Comparison of ENCODE assay signal across 12 cellular contexts in genomic region chr1:6459850-6460265, GRCh38. TPM values are rescaled to one million over a fixed set of nuclear protein-coding genes. Genes with fewer than 3 reads are reported as not detected.
A peak's percentile ranks its signal among the peaks of the same experiment; 100 is the strongest.
DNase-seq lines count a peak whose midpoint lies in the region; ATAC-seq and TF ChIP-seq lines count a peak whose summit lies in the region.
"Had no signal": no experiment of that assay in that cellular context is flagged by ENCODE, and none has a peak within 500 bp of the region (broad histone marks: within the 10 kb centered on the region; RNA-seq: fewer than 3 reads in every experiment).

No MANE protein-coding gene starts in this region.

- peaks cover 12% of the 10 kb centered on the region for H3K36me3 Mint-ChIP-seq in GM23338 (ENCODE audit: low read depth)

- no peak overlapping the region for H3K27ac ChIP-seq in GM23338 (ENCODE audit: low read depth)
- H3K27ac ChIP-seq: neutrophil had no signal

- H3K9me2 ChIP-seq in GM23338 (ENCODE audit: insufficient read depth), result no peaks in the 10 kb centered on the region

- H3K27ac Mint-ChIP-seq in GM23338, result 0 out of 2 replicates have a peak overlapping the region, but pooled peaks have one; percentile 68

- H2AFZ ChIP-seq in GM23338, result 0 out of 2 replicates have a peak overlapping the region, but pooled peaks have one; percentile 18

- peak overlapping the region; percentile 78 for H3K4me2 ChIP-seq in GM23338

- TF ChIP-seq CTCF in GM23338 (conservative IDR thresholded peaks at IDR 0.05; ENCODE audit: low read depth in 2 of 2), result no peak

- no peaks in the 10 kb centered on the region; the same call in 2 of the 3 replicates for H3K9me3 Mint-ChIP-seq in GM23338

- ATAC-seq in GM23338 (peak; percentile 17), sciatic nerve (peak; percentile 25), HG03025 (IDR thresholded peaks at IDR 0.05; ENCODE audit: low FRiP score, unreplicated experiment) (no peak), GM21786 (IDR thresholded peaks at IDR 0.05; ENCODE audit: unreplicated experiment) (no peak), GM18498 (IDR thresholded peaks at IDR 0.05; ENCODE audit: unreplicated experiment) (no peak)

- no peaks in the 10 kb centered on the region for H4K20me1 ChIP-seq in GM23338 (replicated peaks; ENCODE audit: insufficient read depth)

- intact Hi-C loops in sciatic nerve (cut with DNase I), result no loop called here

- peak overlapping the region; percentile 37 for H3K4me3 ChIP-seq in GM23338

- H3K36me3 ChIP-seq in GM23338 (ENCODE audit: insufficient read depth), result no peaks in the 10 kb centered on the region
- H3K36me3 ChIP-seq: neutrophil had no signal

- peaks cover 22% of the 10 kb centered on the region for H3K27me3 Mint-ChIP-seq in GM23338 (ENCODE audit: insufficient read depth, low read depth, poor library complexity)

- DNase-seq in GM23338 (ENCODE audit: low spot score), result no peak
- DNase-seq in UCSD-AML1 (lab: John Stamatoyannopoulos, UW; ENCODE audit: unreplicated experiment), result peak; percentile 62
- peak; percentile 73 for DNase-seq in central memory CD4-positive, alpha-beta T cell
- DNase-seq in sciatic nerve (ENCODE audit: low spot score), result no peak
- no peak for DNase-seq in MV-4-11 (lab: John Stamatoyannopoulos, UW)
- DNase-seq: Calu3, foreskin fibroblast, NCI-H524 had no signal

- H3K27me3 ChIP-seq in GM23338 (ENCODE audit: insufficient read depth), result peaks cover 16% of the 10 kb centered on the region

- H3K4me3 Mint-ChIP-seq in GM23338, result peak overlapping the region; percentile 53; the same call in 2 of the 3 replicates

- H3K4me1 ChIP-seq in GM23338 (ENCODE audit: insufficient read depth), result peaks cover 12% of the 10 kb centered on the region

- H3K4me1 Mint-ChIP-seq in GM23338, result peaks cover 29% of the 10 kb centered on the region

- H3K79me2 ChIP-seq in GM23338 (replicated peaks; ENCODE audit: insufficient read depth), result no peaks in the 10 kb centered on the region

- peaks cover 14% of the 10 kb centered on the region; the same call in 1 of the 2 replicates for H3F3A ChIP-seq in GM23338 (replicated peaks; ENCODE audit: low read depth)

TF ChIP-seq in GM23338, 12 proteins besides CTCF, POLR2A, EP300 and RAD21:
- TF ChIP-seq EZH2phosphoT487 (IDR thresholded peaks at IDR 0.05; ENCODE audit: unreplicated experiment), result no peak
- no peak for TF ChIP-seq ZNF114 (CRISPR knock-in tag; IDR thresholded peaks at IDR 0.05)
- no peak for TF ChIP-seq REST (IDR thresholded peaks at IDR 0.05; ENCODE audit: unreplicated experiment)
- TF ChIP-seq POLR2AphosphoS5 (IDR thresholded peaks at IDR 0.05; ENCODE audit: low read depth), result peak; percentile 36; the same call in 1 of the 2 replicates
TF ChIP-seq in GM23338: peak in this region for 1.

RNA-seq across cellular contexts. Expression of gene TNFRSF25, which starts 6.1 kb away (rescaled TPM):
- total RNA-seq in GM23338 (2014; rRNA removed; shearing (Covaris generic)), result 25.3 and 26.3 TPM in 2 replicates
- polyA plus RNA-seq in GM23338 (2016; fragmentation: Nextera tagmentation; extraction: Ambion mirVana), result 13.6 and 15.2 TPM in 2 replicates
- 52.0 TPM for total RNA-seq in sciatic nerve

RNA-seq across cellular contexts. Expression of gene PLEKHG5, which starts 31.6 kb away (rescaled TPM):
- 25.8 and 26.4 TPM in 2 replicates for total RNA-seq in GM23338 (2014; rRNA removed; shearing (Covaris generic))
- polyA plus RNA-seq in GM23338 (2016; fragmentation: Nextera tagmentation; extraction: Ambion mirVana), result 9.0 and 10.2 TPM in 2 replicates
- total RNA-seq in sciatic nerve, result 77.7 TPM

RNA-seq across cellular contexts. Expression of gene ESPN, which starts 35.3 kb away (rescaled TPM):
- total RNA-seq in GM23338 (2014; rRNA removed; shearing (Covaris generic)), result 12.7 and 13.6 TPM in 2 replicates
- polyA plus RNA-seq in GM23338 (2016; fragmentation: Nextera tagmentation; extraction: Ambion mirVana), result 12.2 and 13.5 TPM in 2 replicates
- total RNA-seq in sciatic nerve, result 14.4 TPM

RNA-seq across cellular contexts. Expression of gene HES2, which starts 40.1 kb away (rescaled TPM):
- 1.2 and 1.6 TPM in 2 replicates for total RNA-seq in GM23338 (2014; rRNA removed; shearing (Covaris generic))
- 1.1 and 2.1 TPM in 2 replicates for polyA plus RNA-seq in GM23338 (2016; fragmentation: Nextera tagmentation; extraction: Ambion mirVana)
- total RNA-seq in sciatic nerve, result not detected
- total RNA-seq: Calu3 had no signal

Comparison
In these comparisons a context has a peak if more than half of its experiments do, and no peak if none do; other contexts are left out.
1. ATAC-seq: peak in GM23338 (single experiment) and sciatic nerve (single experiment); none in HG03025 (single experiment), GM21786 (single experiment) and GM18498 (single experiment).
2. DNase-seq: peak in UCSD-AML1 (single experiment) and central memory CD4-positive, alpha-beta T cell (single experiment); none in GM23338 (single experiment), sciatic nerve (single experiment) and MV-4-11 (single experiment).